ENCODE assay signal across 9 cellular contexts in the genomic region with DNA sequence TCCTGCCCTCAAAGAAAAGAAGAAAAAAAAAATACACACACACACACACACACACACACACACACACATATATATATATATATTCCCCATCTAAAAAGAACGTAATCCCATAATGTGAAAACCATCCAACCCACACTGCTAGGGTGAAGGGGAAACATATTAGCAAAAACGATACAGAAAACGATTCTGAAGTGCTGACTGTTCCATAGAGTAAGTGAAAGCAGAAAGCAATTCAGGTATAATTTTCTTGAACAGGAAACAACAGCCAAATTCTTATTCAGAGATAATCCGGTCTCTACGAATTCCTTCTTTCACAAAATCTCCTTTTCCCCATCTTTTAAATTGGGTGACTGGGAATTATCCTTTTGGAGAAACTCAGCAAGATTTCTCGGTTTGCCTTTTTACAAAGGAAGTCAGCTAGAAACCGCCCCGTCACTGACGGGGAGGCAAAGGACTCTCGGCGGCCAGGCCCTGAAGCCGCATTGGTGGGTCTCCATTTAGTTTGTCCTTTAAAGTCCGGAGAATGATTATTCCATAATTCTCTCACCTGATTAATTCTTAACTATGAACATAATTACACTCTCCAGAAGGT.
DNase-seq lines count a peak whose midpoint lies in the region; ATAC-seq and TF ChIP-seq lines count a peak whose summit lies in the region.
"Had no signal": no experiment of that assay in that cellular context is flagged by ENCODE, and none has a peak within 500 bp of the region (broad histone marks: within the 10 kb centered on the region; RNA-seq: fewer than 3 reads in every experiment).

No MANE protein-coding gene starts in this region.

- H3K27ac ChIP-seq in cardiac muscle cell (no peak overlapping the region), heart right ventricle (no peak overlapping the region), neuronal stem cell (replicated peaks; ENCODE audit: low read length) (no peak overlapping the region)

- no peak for TF ChIP-seq CTCF in cardiac muscle cell (IDR thresholded peaks at IDR 0.05; ENCODE audit: low read depth, low read length)
- TF ChIP-seq CTCF in heart right ventricle (IDR thresholded peaks at IDR 0.05) = no peak

- H3K9ac ChIP-seq in neuronal stem cell (ENCODE audit: low read depth, low read length, poor library complexity) = no peak overlapping the region

- H2AFZ ChIP-seq in neuronal stem cell (ENCODE audit: low read length) = peak overlapping the region; percentile 73

- H3K79me1 ChIP-seq in neuronal stem cell (ENCODE audit: low read depth, low read length) = no peaks in the 10 kb centered on the region

- H3K18ac ChIP-seq in neuronal stem cell (ENCODE audit: low read length) = no peak overlapping the region

- H3K36me3 ChIP-seq in cardiac muscle cell (no peaks in the 10 kb centered on the region), heart right ventricle (no peaks in the 10 kb centered on the region), neuronal stem cell (replicated peaks in 1 of 2; ENCODE audit: control insufficient read depth in 2 of 2, insufficient read depth in 2 of 2, low read length in 2 of 2) (no peaks in the 10 kb centered on the region)

- H2BK120ac ChIP-seq in neuronal stem cell (ENCODE audit: low read depth, low read length) = no peak overlapping the region

- no peak overlapping the region for H4K91ac ChIP-seq in neuronal stem cell (ENCODE audit: low read depth, low read length, poor library complexity)

- H3K9me3 ChIP-seq in cardiac muscle cell (ENCODE audit: low read depth) (no peaks in the 10 kb centered on the region), heart right ventricle (no peaks in the 10 kb centered on the region), neuronal stem cell (replicated peaks in 1 of 2; ENCODE audit: control insufficient read depth in 2 of 2, insufficient read depth in 1 of 2, low read depth in 1 of 2, low read length in 2 of 2) (no peaks in the 10 kb centered on the region)

- peaks cover 1% of the 10 kb centered on the region for H3K4me1 Mint-ChIP-seq in activated T-cell treated with anti-CD3 and anti-CD28 coated beads, Interleukin-2, amount 50 U/mL, for 24 hours (ENCODE audit: low read depth)

- H3K23ac ChIP-seq in neuronal stem cell (ENCODE audit: low read depth, low read length, poor library complexity) = no peak overlapping the region

- H3K27me3 Mint-ChIP-seq in activated T-cell treated with anti-CD3 and anti-CD28 coated beads, Interleukin-2, amount 50 U/mL, for 24 hours = peaks cover 19% of the 10 kb centered on the region

- H3K4me2 ChIP-seq in neuronal stem cell (ENCODE audit: insufficient read depth, low read length, poor library complexity, severe bottlenecking) = peak overlapping the region; percentile 80

- no peaks in the 10 kb centered on the region for H3K36me3 Mint-ChIP-seq in activated T-cell treated with anti-CD3 and anti-CD28 coated beads, Interleukin-2, amount 50 U/mL, for 24 hours (ENCODE audit: low read depth)

- no peak overlapping the region for H3K27ac Mint-ChIP-seq in activated T-cell treated with anti-CD3 and anti-CD28 coated beads, Interleukin-2, amount 50 U/mL, for 24 hours

- peaks cover 6% of the 10 kb centered on the region for H3K9me3 Mint-ChIP-seq in activated T-cell treated with anti-CD3 and anti-CD28 coated beads, Interleukin-2, amount 50 U/mL, for 24 hours

- ATAC-seq in Right ventricle myocardium inferior (no peak), heart right ventricle (peak in 1 of 8 donors; percentile 18)

- H2BK5ac ChIP-seq in neuronal stem cell (ENCODE audit: low read length) = no peak overlapping the region

- no peak overlapping the region for H3K4ac ChIP-seq in neuronal stem cell (ENCODE audit: low read length)

- no peak overlapping the region for H2BK12ac ChIP-seq in neuronal stem cell (ENCODE audit: low read length)

- 28 to 35% methylated on average over 13 of the region's 13 CpGs for WGBS in heart right ventricle, 2 donors
- no CpG with 5 or more reads among the region's 13 CpGs for WGBS in neuronal stem cell (ENCODE audit: extremely low coverage in 2 of 2, insufficient read length in 2 of 2, insufficient replicate concordance in 1 of 2), 2 donors

- no peak overlapping the region for H3K4me3 Mint-ChIP-seq in activated T-cell treated with anti-CD3 and anti-CD28 coated beads, Interleukin-2, amount 50 U/mL, for 24 hours

- peak overlapping the region; percentile 32 for H3K4me3 ChIP-seq in cardiac muscle cell
- peak overlapping the region; percentile 10 to 54 (median 42) for H3K4me3 ChIP-seq in heart right ventricle
- H3K4me3 ChIP-seq in neuronal stem cell (ENCODE audit: low read length in 2 of 2) = peak overlapping the region in 1 of 2 donors; percentile 68

- no peak overlapping the region for H2AK5ac ChIP-seq in neuronal stem cell (ENCODE audit: low read depth, low read length)

- H3K27me3 ChIP-seq in cardiac muscle cell = peaks cover 28% of the 10 kb centered on the region
- peaks cover 0 to 38% (median 27%) of the 10 kb centered on the region in 7 donors for H3K27me3 ChIP-seq in heart right ventricle
- H3K27me3 ChIP-seq in neuronal stem cell (ENCODE audit: control insufficient read depth in 3 of 3, insufficient read depth in 3 of 3, low read depth in 1 of 3, low read length in 3 of 3) = no peaks in the 10 kb centered on the region

- H2BK15ac ChIP-seq in neuronal stem cell (ENCODE audit: low read length) = no peak overlapping the region

- no peak overlapping the region for H3K14ac ChIP-seq in neuronal stem cell (ENCODE audit: low read length)

- intact Hi-C loops in Right ventricle myocardium inferior (cut with DNase I) = no loop called here
- intact Hi-C loops in heart right ventricle (cut with DNase I) = no loop called here

- peak; percentile 2 to 38 for DNase-seq in cardiac muscle cell (ENCODE audit: low read depth in 1 of 2, low spot score in 1 of 2)
- no peak for DNase-seq in Right ventricle myocardium inferior (ENCODE audit: missing footprints)
- no peak for DNase-seq in heart right ventricle
- peak; percentile 9 for DNase-seq in neuronal stem cell (ENCODE audit: low spot score)
- no peak for DNase-seq in activated T-cell treated with anti-CD3 and anti-CD28 coated beads, Interleukin-2, amount 50 U/mL, for 48 hours
- DNase-seq in ureter (ENCODE audit: low spot score) = no peak
- DNase-seq in NCI-H2171 treated with DMSO at 0.1 percent for 48 hours (lab: John Stamatoyannopoulos, UW) = no peak
- DNase-seq in activated T-cell treated with anti-CD3 and anti-CD28 coated beads, Interleukin-2, amount 50 U/mL, for 24 hours = no peak
- DNase-seq: activated CD4-positive, alpha-beta T cell treated with anti-CD3 and anti-CD28 coated beads, Interleukin-2, amount 50 U/mL, for 1 hour had no signal

- H3K4me1 ChIP-seq in cardiac muscle cell (ENCODE audit: low read depth) (no peaks in the 10 kb centered on the region), heart right ventricle (peaks cover 0 to 10% (median 0%) of the 10 kb centered on the region in 9 donors), neuronal stem cell (ENCODE audit: control insufficient read depth in 2 of 2, insufficient read depth in 1 of 2, low read depth in 1 of 2, low read length in 2 of 2) (peaks cover 2 to 3% of the 10 kb centered on the region in 2 donors)

- no peak overlapping the region for H4K8ac ChIP-seq in neuronal stem cell (ENCODE audit: low read depth, low read length)

Comparison
In these comparisons a context has a peak if more than half of its experiments do, and no peak if none do; other contexts are left out.
1. DNase-seq: peak in cardiac muscle cell (2 of 2) and neuronal stem cell (single experiment); none in Right ventricle myocardium inferior (single experiment), heart right ventricle (0 of 2), activated T-cell treated with anti-CD3 and anti-CD28 coated beads, Interleukin-2, amount 50 U/mL, for 48 hours (0 of 2), ureter (single experiment), NCI-H2171 treated with DMSO at 0.1 percent for 48 hours (single experiment) and activated T-cell treated with anti-CD3 and anti-CD28 coated beads, Interleukin-2, amount 50 U/mL, for 24 hours (single experiment).